In the genomic region with DNA sequence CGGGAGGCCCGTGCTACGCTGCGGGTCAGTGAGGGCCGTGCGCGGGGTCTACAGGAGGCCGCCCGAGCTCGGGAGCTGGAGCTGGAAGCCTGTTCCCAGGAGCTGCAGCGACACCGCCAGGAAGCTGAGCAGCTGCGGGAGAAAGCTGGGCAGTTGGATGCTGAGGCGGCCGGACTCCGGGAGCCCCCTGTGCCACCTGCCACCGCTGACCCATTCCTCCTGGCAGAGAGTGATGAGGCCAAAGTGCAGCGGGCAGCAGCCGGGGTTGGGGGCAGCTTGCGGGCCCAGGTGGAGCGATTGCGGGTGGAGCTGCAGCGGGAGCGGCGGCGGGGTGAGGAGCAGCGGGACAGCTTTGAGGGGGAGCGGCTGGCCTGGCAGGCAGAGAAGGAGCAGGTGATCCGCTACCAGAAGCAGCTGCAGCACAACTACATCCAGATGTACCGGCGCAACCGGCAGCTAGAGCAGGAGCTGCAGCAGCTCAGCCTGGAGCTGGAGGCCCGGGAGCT, we compare ENCODE assay signal across 12 cellular contexts. TPM values are rescaled to one million over a fixed set of nuclear protein-coding genes. Genes with fewer than 3 reads are reported as not detected.
DNase-seq lines count a peak whose midpoint lies in the region; ATAC-seq and TF ChIP-seq lines count a peak whose summit lies in the region.
"Had no signal": no experiment of that assay in that cellular context is flagged by ENCODE, and none has a peak within 500 bp of the region (broad histone marks: within the 10 kb centered on the region; RNA-seq: fewer than 3 reads in every experiment).

No MANE protein-coding gene starts in this region.

- H3K36me3 ChIP-seq in heart left ventricle (peaks cover 6 to 52% (median 50%) of the 10 kb centered on the region in 9 donors), urinary bladder (ENCODE audit: insufficient read depth) (no peaks in the 10 kb centered on the region)

- H3K27me3 ChIP-seq in heart left ventricle: no peaks in the 10 kb centered on the region

- intact Hi-C loops in heart left ventricle (cut with DNase I) (no loop called here), Right ventricle myocardium inferior (cut with DNase I) (no loop called here)

- no peaks in the 10 kb centered on the region for H3K9me3 ChIP-seq in heart left ventricle

- DNase-seq in heart left ventricle (peak in 2 of 5 donors; percentile 55 to 63), Right ventricle myocardium inferior (ENCODE audit: missing footprints) (no peak), myocyte (ENCODE audit: low read depth) (peak; percentile 50), NCI-H146 (lab: John Stamatoyannopoulos, UW) (no peak), NCI-H187 treated with DMSO at 0.1 percent for 48 hours (lab: John Stamatoyannopoulos, UW) (no peak), activated gamma-delta T cell treated with Interleukin-2 at 50 U/mL for 16 hours (no peak)
- DNase-seq: activated effector memory CD4-positive, alpha-beta T cell treated with Interleukin-2 at 50 U/mL for 16 hours; NCI-H1930; NCI-H69; PC-9 had no signal

- H3K4me1 ChIP-seq in heart left ventricle (peaks cover 7 to 70% (median 48%) of the 10 kb centered on the region in 12 donors), urinary bladder (ENCODE audit: insufficient read depth) (peaks cover 1% of the 10 kb centered on the region)

- no peak for TF ChIP-seq CTCF in heart left ventricle (IDR thresholded peaks at IDR 0.05)

- no peak overlapping the region for H3K4me3 ChIP-seq in heart left ventricle
- no peak overlapping the region for H3K4me3 ChIP-seq in urinary bladder (ENCODE audit: low read depth, low read length)
- H3K4me3 ChIP-seq: PC-9 had no signal

- 68 to 79% (median 77%) methylated on average over 23 to 33 of the region's 33 CpGs for WGBS in heart left ventricle, 4 donors
- WGBS in urinary bladder: 73% methylated on average over 33 of the region's 33 CpGs

- TF ChIP-seq POLR2A in heart left ventricle (IDR thresholded peaks at IDR 0.05): no peak

- ATAC-seq in heart left ventricle (peak in 1 of 4 donors; percentile 36), Right ventricle myocardium inferior (no peak)

- H3K27ac ChIP-seq in heart left ventricle (peak overlapping the region; percentile 11 to 100 (median 58)), angular gyrus (ENCODE audit: low read depth, low read length) (peak overlapping the region; percentile 84), urinary bladder (ENCODE audit: low read depth) (peak overlapping the region; percentile 26)
- H3K27ac ChIP-seq: PC-9 had no signal

RNA-seq across cellular contexts. Expression of a gene that starts 7.0 kb away (rescaled TPM):
- total RNA-seq in heart left ventricle (10 to 100 TPM; 33.7 to 93.0 (median 40.6) TPM), Right ventricle myocardium inferior (43.4 TPM), myocyte (134 and 204 TPM in 2 replicates), urinary bladder (35.6 TPM)
- polyA plus RNA-seq in heart left ventricle (10 to 100 TPM; 45.5 to 61.9 TPM), urinary bladder (142 TPM)
- polyA plus RNA-seq in myocyte (2012): 85.7 TPM

RNA-seq across cellular contexts. Expression of a gene that starts 19.3 kb away (rescaled TPM):
- total RNA-seq in heart left ventricle: 1 to 10 TPM; 4.7 to 7.6 (median 5.8) TPM
- 1 to 10 TPM; 4.8 to 9.5 TPM for polyA plus RNA-seq in heart left ventricle
- total RNA-seq in Right ventricle myocardium inferior: 6.6 TPM
- 5.1 and 5.8 TPM in 2 replicates for total RNA-seq in myocyte
- polyA plus RNA-seq in myocyte (2012): 8.4 TPM
- total RNA-seq in urinary bladder: 3.2 TPM
- polyA plus RNA-seq in urinary bladder: 7.9 TPM

RNA-seq across cellular contexts. Expression of a gene that starts 19.3 kb away (rescaled TPM):
- total RNA-seq in heart left ventricle (100 to 1,000 TPM in 1 of 9 donors, 10 to 100 TPM in 8; 44.8 to 108 (median 55.9) TPM), Right ventricle myocardium inferior (58.3 TPM), myocyte (65.6 and 70.2 TPM in 2 replicates), urinary bladder (35.4 TPM)
- polyA plus RNA-seq in heart left ventricle (100 to 1,000 TPM in 1 of 2 donors, 10 to 100 TPM in 1; 82.2 to 113 TPM), urinary bladder (153 TPM)
- 112 TPM for polyA plus RNA-seq in myocyte (2012)

RNA-seq across cellular contexts. Expression of a gene that starts 24.3 kb away (rescaled TPM):
- total RNA-seq in heart left ventricle: under 1 TPM in 8 of 9 donors, not detected in 1; 0.09 to 0.97 (median 0.35) TPM
- under 1 TPM; 0.15 to 0.27 TPM for polyA plus RNA-seq in heart left ventricle
- 0.22 TPM for total RNA-seq in Right ventricle myocardium inferior
- total RNA-seq in myocyte: 0.16 and 1.9 TPM in 2 replicates
- 4.0 TPM for polyA plus RNA-seq in myocyte (2012)
- total RNA-seq in urinary bladder: 0.21 TPM
- polyA plus RNA-seq in urinary bladder: 0.46 TPM

RNA-seq across cellular contexts. Expression of a gene that starts 24.4 kb away (rescaled TPM):
- 10 to 100 TPM; 12.1 to 37.4 (median 17.8) TPM for total RNA-seq in heart left ventricle
- 10 to 100 TPM; 11.7 to 23.5 TPM for polyA plus RNA-seq in heart left ventricle
- total RNA-seq in Right ventricle myocardium inferior: 14.1 TPM
- total RNA-seq in myocyte: 103 and 122 TPM in 2 replicates
- 77.4 TPM for polyA plus RNA-seq in myocyte (2012)
- 29.9 TPM for total RNA-seq in urinary bladder
- polyA plus RNA-seq in urinary bladder: 34.7 TPM

Comparison
In these comparisons a context has a peak if more than half of its experiments do, and no peak if none do; other contexts are left out.
1. H3K27ac ChIP-seq: peak in every context shown above with its lines; median percentile 84 in angular gyrus; 58 in heart left ventricle; 26 in urinary bladder.